ENCODE assay signal across 34 cellular contexts in genomic region chr13:45995245-45995644, GRCh38. TPM values are rescaled to one million over a fixed set of nuclear protein-coding genes. Genes with fewer than 3 reads are reported as not detected.
DNase-seq lines count a peak whose midpoint lies in the region; ATAC-seq and TF ChIP-seq lines count a peak whose summit lies in the region.
"Had no signal": no experiment of that assay in that cellular context is flagged by ENCODE, and none has a peak within 500 bp of the region (broad histone marks: within the 10 kb centered on the region; RNA-seq: fewer than 3 reads in every experiment).

No MANE protein-coding gene starts in this region.

- no peaks in the 10 kb centered on the region for H3K27me3 Mint-ChIP-seq in activated CD4-positive, alpha-beta T cell treated with anti-CD3 and anti-CD28 coated beads for 36 hours
- H3K27me3 Mint-ChIP-seq in natural killer cell treated with Interleukin-12 subunit alpha and Interleukin-12 subunit beta and Interleukin-15 and Interleukin-18, amount 100 ng/mL, for 72 hours = no peaks in the 10 kb centered on the region
- no peaks in the 10 kb centered on the region for H3K27me3 Mint-ChIP-seq in natural killer cell (ENCODE audit: low read depth in 2 of 2)
- H3K27me3 Mint-ChIP-seq: B cell; CD4-positive, alpha-beta memory T cell; CD4-positive, alpha-beta T cell; CD4-positive, CD25-positive, alpha-beta regulatory T cell; CD8-positive, alpha-beta memory T cell had no signal

- BruUV-seq in A673 (replicated peaks; lab: Mats Ljungman, UMichigan) = no TSS peak

- no peaks in the 10 kb centered on the region for H3K9me3 ChIP-seq in A673 (ENCODE audit: low read depth, low read length, poor library complexity, severe bottlenecking)
- H3K9me3 ChIP-seq: A549; BE2C; BLaER1; BLaER1 treated with 17β-estradiol and CSF1 and Interleukin-3, amounts not matched to agents 10 nM and 100 nM; Caco-2 had no signal

- POLR2A ChIA-PET in activated CD4-positive, alpha-beta T cell treated with anti-CD3 and anti-CD28 coated beads for 36 hours (lab: Charles Lee) = no interaction called here
- POLR2A ChIA-PET in A673 (lab: Charles Lee; ENCODE audit: low non-redundant PET) = no interaction called here

- DNase-seq in activated CD4-positive, alpha-beta T cell treated with anti-CD3 and anti-CD28 coated beads for 36 hours = no peak
- no peak for DNase-seq in activated CD4-positive, alpha-beta T cell treated with anti-CD3 and anti-CD28 coated beads, Interleukin-2, amount 50 U/mL, for 4 hours
- DNase-seq in natural killer cell treated with Interleukin-12 subunit alpha and Interleukin-12 subunit beta and Interleukin-15 and Interleukin-18, amount 100 ng/mL, for 72 hours (ENCODE audit: low spot score) = no peak
- DNase-seq in natural killer cell = no peak
- no peak for DNase-seq in A673 (ENCODE audit: low spot score)
- no peak for DNase-seq in stimulated activated effector memory CD8-positive, alpha-beta T cell treated with anti-CD3 and anti-CD28 coated beads, Interleukin-12 subunit alpha, Interleukin-12 subunit beta, amount 100 ng/mL, for 72 hours (ENCODE audit: low spot score in 2 of 2)
- DNase-seq: 8988T; ACHN; AML-193; BE2C; Caco-2; Calu3; CD4-positive, alpha-beta memory T cell; CD4-positive, alpha-beta T cell; CD8-positive, alpha-beta memory T cell; CD8-positive, alpha-beta T cell; COR-L47; DMS 273 treated with DMSO at 0.1 percent for 48 hours; DMS153; DMS53; DMS79; DMS79 treated with DMSO at 0.1 percent for 48 hours; DND-41; EL had no signal

- no peaks in the 10 kb centered on the region for H3K27me3 ChIP-seq in A673 (replicated peaks; ENCODE audit: insufficient read depth, low read depth, low read length, poor library complexity)
- H3K27me3 ChIP-seq: BE2C; BLaER1; BLaER1 treated with 17β-estradiol and CSF1 and Interleukin-3, amounts not matched to agents 10 nM and 100 nM had no signal

- peaks cover 27% of the 10 kb centered on the region for H3K36me3 Mint-ChIP-seq in activated CD4-positive, alpha-beta T cell treated with anti-CD3 and anti-CD28 coated beads for 36 hours (ENCODE audit: low read depth)
- peaks cover 10% of the 10 kb centered on the region for H3K36me3 Mint-ChIP-seq in natural killer cell treated with Interleukin-12 subunit alpha and Interleukin-12 subunit beta and Interleukin-15 and Interleukin-18, amount 100 ng/mL, for 72 hours
- H3K36me3 Mint-ChIP-seq in natural killer cell = peaks cover 2% of the 10 kb centered on the region
- H3K36me3 Mint-ChIP-seq in stimulated activated effector memory CD8-positive, alpha-beta T cell treated with anti-CD3 and anti-CD28 coated beads, Interleukin-12 subunit alpha, Interleukin-12 subunit beta, amount 100 ng/mL, for 72 hours = peaks cover 40% of the 10 kb centered on the region

- intact Hi-C loops in activated CD4-positive, alpha-beta T cell treated with anti-CD3 and anti-CD28 coated beads for 36 hours (cut with DNase I, micrococcal nuclease) = no loop called here
- intact Hi-C loops in natural killer cell (cut with micrococcal nuclease) (no loop called here), A673 (cut with micrococcal nuclease; ENCODE audit: unreplicated experiment) (no loop called here)

- no peak overlapping the region for H3K4me3 ChIP-seq in A673 (ENCODE audit: low read depth, low read length, poor library complexity, severe bottlenecking)
- H3K4me3 ChIP-seq: A549; BLaER1; BLaER1 treated with 17β-estradiol and CSF1 and Interleukin-3, amounts not matched to agents 10 nM and 100 nM had no signal

- ATAC-seq in activated CD4-positive, alpha-beta T cell treated with anti-CD3 and anti-CD28 coated beads for 36 hours = peak; percentile 36
- ATAC-seq in natural killer cell treated with Interleukin-12 subunit alpha and Interleukin-12 subunit beta and Interleukin-15 and Interleukin-18, amount 100 ng/mL, for 72 hours = peak in 1 of 2 donors; percentile 61
- ATAC-seq in natural killer cell = no peak
- no peak for ATAC-seq in stimulated activated effector memory CD8-positive, alpha-beta T cell treated with anti-CD3 and anti-CD28 coated beads, Interleukin-12 subunit alpha, Interleukin-12 subunit beta, amount 100 ng/mL, for 72 hours
- no peak for ATAC-seq in GM21786 (IDR thresholded peaks at IDR 0.05; ENCODE audit: unreplicated experiment)
- no peak for ATAC-seq in GM18519 (IDR thresholded peaks at IDR 0.05; ENCODE audit: low FRiP score, unreplicated experiment)
- ATAC-seq: A549; CD8-positive, alpha-beta T cell had no signal

- CTCF ChIA-PET in activated CD4-positive, alpha-beta T cell treated with anti-CD3 and anti-CD28 coated beads for 36 hours (lab: Charles Lee) = interaction anchor here (1.1 kb wide), 1 partner anchor 9 kb away, joined by 4 read pairs; no protein-coding TSS in a partner anchor
- CTCF ChIA-PET in A673 (lab: Charles Lee) = interaction anchor here (0.7 kb wide), 1 partner anchor 163 kb away, joined by 12 read pairs; no protein-coding TSS in a partner anchor

- TF ChIP-seq CTCF in natural killer cell (IDR thresholded peaks at IDR 0.05) = no peak
- TF ChIP-seq CTCF in A673 (conservative IDR thresholded peaks at IDR 0.05; ENCODE audit: low read depth, low read length) = no peak

- H3K4me1 ChIP-seq in A673 (ENCODE audit: insufficient read depth, low read length, poor library complexity, severe bottlenecking) = peaks cover 40% of the 10 kb centered on the region
- H3K4me1 ChIP-seq: A549; BLaER1; BLaER1 treated with 17β-estradiol and CSF1 and Interleukin-3, amounts not matched to agents 10 nM and 100 nM; Caco-2 had no signal

- H3K4me1 Mint-ChIP-seq in activated CD4-positive, alpha-beta T cell treated with anti-CD3 and anti-CD28 coated beads for 36 hours = peaks cover 11% of the 10 kb centered on the region
- peaks cover 7 to 9% of the 10 kb centered on the region in 2 donors for H3K4me1 Mint-ChIP-seq in natural killer cell treated with Interleukin-12 subunit alpha and Interleukin-12 subunit beta and Interleukin-15 and Interleukin-18, amount 100 ng/mL, for 72 hours (ENCODE audit: low read depth in 2 of 2)
- no peaks in the 10 kb centered on the region for H3K4me1 Mint-ChIP-seq in natural killer cell
- peaks cover 11% of the 10 kb centered on the region for H3K4me1 Mint-ChIP-seq in stimulated activated effector memory CD8-positive, alpha-beta T cell treated with anti-CD3 and anti-CD28 coated beads, Interleukin-12 subunit alpha, Interleukin-12 subunit beta, amount 100 ng/mL, for 72 hours
- H3K4me1 Mint-ChIP-seq: B cell, CD14-positive monocyte had no signal

- no peak overlapping the region for H3K4me3 Mint-ChIP-seq in activated CD4-positive, alpha-beta T cell treated with anti-CD3 and anti-CD28 coated beads for 36 hours
- H3K4me3 Mint-ChIP-seq in natural killer cell treated with Interleukin-12 subunit alpha and Interleukin-12 subunit beta and Interleukin-15 and Interleukin-18, amount 100 ng/mL, for 72 hours = no peak overlapping the region
- H3K4me3 Mint-ChIP-seq in natural killer cell = no peak overlapping the region
- H3K4me3 Mint-ChIP-seq in stimulated activated effector memory CD8-positive, alpha-beta T cell treated with anti-CD3 and anti-CD28 coated beads, Interleukin-12 subunit alpha, Interleukin-12 subunit beta, amount 100 ng/mL, for 72 hours = no peak overlapping the region
- H3K4me3 Mint-ChIP-seq: B cell; CD14-positive monocyte; CD4-positive, alpha-beta memory T cell; CD4-positive, alpha-beta T cell; CD4-positive, CD25-positive, alpha-beta regulatory T cell; CD8-positive, alpha-beta memory T cell; CD8-positive, alpha-beta T cell had no signal

- no peak overlapping the region for H3K27ac Mint-ChIP-seq in activated CD4-positive, alpha-beta T cell treated with anti-CD3 and anti-CD28 coated beads for 36 hours
- H3K27ac Mint-ChIP-seq in natural killer cell treated with Interleukin-12 subunit alpha and Interleukin-12 subunit beta and Interleukin-15 and Interleukin-18, amount 100 ng/mL, for 72 hours = peak overlapping the region; percentile 9 to 47
- H3K27ac Mint-ChIP-seq in natural killer cell = no peak overlapping the region
- peak overlapping the region; percentile 14 for H3K27ac Mint-ChIP-seq in stimulated activated effector memory CD8-positive, alpha-beta T cell treated with anti-CD3 and anti-CD28 coated beads, Interleukin-12 subunit alpha, Interleukin-12 subunit beta, amount 100 ng/mL, for 72 hours
- H3K27ac Mint-ChIP-seq: B cell; CD14-positive monocyte; CD4-positive, alpha-beta T cell; CD8-positive, alpha-beta T cell had no signal

- H3K36me3 ChIP-seq in A673 (ENCODE audit: insufficient read depth, low read length, poor library complexity, severe bottlenecking) = peaks cover 66% of the 10 kb centered on the region

- no peaks in the 10 kb centered on the region for H3K9me3 Mint-ChIP-seq in activated CD4-positive, alpha-beta T cell treated with anti-CD3 and anti-CD28 coated beads for 36 hours (ENCODE audit: low read depth)
- H3K9me3 Mint-ChIP-seq in natural killer cell treated with Interleukin-12 subunit alpha and Interleukin-12 subunit beta and Interleukin-15 and Interleukin-18, amount 100 ng/mL, for 72 hours = no peaks in the 10 kb centered on the region
- no peaks in the 10 kb centered on the region for H3K9me3 Mint-ChIP-seq in natural killer cell
- no peaks in the 10 kb centered on the region for H3K9me3 Mint-ChIP-seq in stimulated activated effector memory CD8-positive, alpha-beta T cell treated with anti-CD3 and anti-CD28 coated beads, Interleukin-12 subunit alpha, Interleukin-12 subunit beta, amount 100 ng/mL, for 72 hours
- H3K9me3 Mint-ChIP-seq: CD14-positive monocyte; CD4-positive, alpha-beta memory T cell; CD4-positive, alpha-beta T cell; CD4-positive, CD25-positive, alpha-beta regulatory T cell; CD8-positive, alpha-beta memory T cell; CD8-positive, alpha-beta T cell had no signal

- peak overlapping the region; percentile 35 for H3K27ac ChIP-seq in A673 (ENCODE audit: low read depth, low read length, poor library complexity, severe bottlenecking)
- H3K27ac ChIP-seq: 22Rv1; A549; BLaER1; BLaER1 treated with 17β-estradiol and CSF1 and Interleukin-3, amounts not matched to agents 10 nM and 100 nM; C4-2B had no signal

RNA-seq across cellular contexts. Expression of gene ZC3H13, which starts 57.3 kb away (rescaled TPM):
- 10 to 100 TPM; 38.5 to 52.8 TPM for total RNA-seq in activated CD4-positive, alpha-beta T cell treated with anti-CD3 and anti-CD28 coated beads for 36 hours
- 10 to 100 TPM; 49.1 to 65.0 TPM for total RNA-seq in natural killer cell treated with Interleukin-12 subunit alpha and Interleukin-12 subunit beta and Interleukin-15 and Interleukin-18, amount 100 ng/mL, for 72 hours
- 10 to 100 TPM; 54.3 to 75.3 (median 65.8) TPM for total RNA-seq in natural killer cell
- 373 and 378 TPM in 2 replicates for total RNA-seq in A673 (2021)

Comparison
In these comparisons a context has a peak if more than half of its experiments do, and no peak if none do; other contexts are left out.
1. H3K27ac Mint-ChIP-seq: peak in natural killer cell treated with Interleukin-12 subunit alpha and Interleukin-12 subunit beta and Interleukin-15 and Interleukin-18, amount 100 ng/mL, for 72 hours (2 of 2) and stimulated activated effector memory CD8-positive, alpha-beta T cell treated with anti-CD3 and anti-CD28 coated beads, Interleukin-12 subunit alpha, Interleukin-12 subunit beta, amount 100 ng/mL, for 72 hours (single experiment); none in activated CD4-positive, alpha-beta T cell treated with anti-CD3 and anti-CD28 coated beads for 36 hours (single experiment) and natural killer cell (0 of 2).